ENCODE assay signal across 8 cellular contexts in genomic region chr3:107525101-107525953, GRCh38. TPM values are rescaled to one million over a fixed set of nuclear protein-coding genes. Genes with fewer than 3 reads are reported as not detected.
A peak's percentile ranks its signal among the peaks of the same experiment; 100 is the strongest.
DNase-seq lines count a peak whose midpoint lies in the region; ATAC-seq and TF ChIP-seq lines count a peak whose summit lies in the region.

No MANE protein-coding gene starts in this region.

- H3K4me3 ChIP-seq in OCI-LY7 (ENCODE audit: low read depth, low read length, poor library complexity, severe bottlenecking) = peak overlapping the region; percentile 89

- ATAC-seq in foreskin keratinocyte = peak; percentile 6
- ATAC-seq in natural killer cell treated with Interleukin-12 subunit alpha and Interleukin-12 subunit beta and Interleukin-15 and Interleukin-18, amount 100 ng/mL, for 72 hours = peak in 1 of 2 donors; percentile 26

- peak overlapping the region; percentile 99; the same call in 1 of the 2 replicates for H2AFZ ChIP-seq in OCI-LY7 (ENCODE audit: low read length)

- peaks cover 5% of the 10 kb centered on the region for H3K36me3 Mint-ChIP-seq in natural killer cell treated with Interleukin-12 subunit alpha and Interleukin-12 subunit beta and Interleukin-15 and Interleukin-18, amount 100 ng/mL, for 72 hours
- peaks cover 12% of the 10 kb centered on the region for H3K36me3 Mint-ChIP-seq in type B pancreatic cell

- peak overlapping the region; percentile 82 for H3K27ac ChIP-seq in OCI-LY7 (ENCODE audit: low read depth, low read length, poor library complexity, severe bottlenecking)
- peak overlapping the region; percentile 21 for H3K27ac ChIP-seq in foreskin keratinocyte

- TF ChIP-seq CTCF in OCI-LY7 (conservative IDR thresholded peaks at IDR 0.05; ENCODE audit: low read length) = no peak
- no peak for TF ChIP-seq CTCF in foreskin keratinocyte (conservative IDR thresholded peaks at IDR 0.05)
- TF ChIP-seq CTCF in type B pancreatic cell (conservative IDR thresholded peaks at IDR 0.05) = no peak

- H3K9me3 ChIP-seq in OCI-LY7 (ENCODE audit: low read length) = no peaks in the 10 kb centered on the region

- H3K27me3 ChIP-seq in foreskin keratinocyte = no peaks in the 10 kb centered on the region

- peaks cover 36% of the 10 kb centered on the region; the same call in 1 of the 2 replicates for H3K36me3 ChIP-seq in OCI-LY7 (ENCODE audit: insufficient read depth, low read length)

- H3K4me1 Mint-ChIP-seq in natural killer cell treated with Interleukin-12 subunit alpha and Interleukin-12 subunit beta and Interleukin-15 and Interleukin-18, amount 100 ng/mL, for 72 hours (ENCODE audit: low read depth in 2 of 2) = peaks cover 20 to 28% of the 10 kb centered on the region in 2 donors
- H3K4me1 Mint-ChIP-seq in type B pancreatic cell (ENCODE audit: unreplicated experiment) = peaks cover 11% of the 10 kb centered on the region

- intact Hi-C loops in OCI-LY7 (cut with micrococcal nuclease; ENCODE audit: unreplicated experiment) = loop anchor here (10.0 kb wide), 1 partner anchor 599 kb away; no protein-coding TSS in a partner anchor

- no peaks in the 10 kb centered on the region for H3K9me3 Mint-ChIP-seq in natural killer cell treated with Interleukin-12 subunit alpha and Interleukin-12 subunit beta and Interleukin-15 and Interleukin-18, amount 100 ng/mL, for 72 hours
- H3K9me3 Mint-ChIP-seq in type B pancreatic cell = no peaks in the 10 kb centered on the region

- H4K20me1 ChIP-seq in OCI-LY7 (ENCODE audit: insufficient read depth, low read length) = 0 out of 2 replicates have a peak, but pooled peaks cover 8% of the 10 kb centered on the region

- POLR2A ChIA-PET in OCI-LY7 (lab: Charles Lee) = interaction anchor here (0.6 to 1.1 kb wide), 3 partner anchors 98 to 600 kb away, joined by 3 to 6 read pairs (median 4); no protein-coding TSS in a partner anchor

- no peaks in the 10 kb centered on the region for H3K9me2 ChIP-seq in OCI-LY7 (ENCODE audit: insufficient read depth, low read length)

- DNase-seq in activated CD4-positive, CD25-positive, alpha-beta regulatory T cell treated with anti-CD3 and anti-CD28 coated beads, Interleukin-2, amount 50 U/mL, for 16 hours (ENCODE audit: low read depth, low spot score) = peak; percentile 6
- DNase-seq in activated CD4-positive, CD25-positive, alpha-beta regulatory T cell (lab: John Stamatoyannopoulos, UW) = no peak
- DNase-seq in OCI-LY7 (ENCODE audit: low spot score) (peak; percentile 26), foreskin keratinocyte (peak; percentile 13 to 35), type B pancreatic cell (ENCODE audit: extremely low spot score, unreplicated experiment) (no peak), NOMO-1 treated with DMSO at 0.1 percent for 48 hours (lab: John Stamatoyannopoulos, UW; ENCODE audit: unreplicated experiment) (no peak)
- peak; percentile 74 for DNase-seq in activated effector memory CD4-positive, alpha-beta T cell treated with anti-CD3 and anti-CD28 coated beads, Interleukin-2, amount 50 U/mL, for 16 hours
- no peak for DNase-seq in natural killer cell treated with Interleukin-12 subunit alpha and Interleukin-12 subunit beta and Interleukin-15 and Interleukin-18, amount 100 ng/mL, for 72 hours (ENCODE audit: low spot score)

- H3K4me3 Mint-ChIP-seq in natural killer cell treated with Interleukin-12 subunit alpha and Interleukin-12 subunit beta and Interleukin-15 and Interleukin-18, amount 100 ng/mL, for 72 hours = peak overlapping the region; percentile 99
- peak overlapping the region; percentile 98 for H3K4me3 Mint-ChIP-seq in type B pancreatic cell

- peaks cover 53% of the 10 kb centered on the region for H3K79me2 ChIP-seq in OCI-LY7 (ENCODE audit: insufficient read depth, low read depth, low read length)

- H3K4me2 ChIP-seq in OCI-LY7 (ENCODE audit: low read length) = peak overlapping the region; percentile 98

- peaks cover 57% of the 10 kb centered on the region for H3K4me1 ChIP-seq in OCI-LY7 (ENCODE audit: insufficient read depth, low read length, poor library complexity, severe bottlenecking)
- H3K4me1 ChIP-seq in foreskin keratinocyte = no peaks in the 10 kb centered on the region

- H3K27ac Mint-ChIP-seq in natural killer cell treated with Interleukin-12 subunit alpha and Interleukin-12 subunit beta and Interleukin-15 and Interleukin-18, amount 100 ng/mL, for 72 hours = peak overlapping the region; percentile 90 to 91
- H3K27ac Mint-ChIP-seq in type B pancreatic cell = peak overlapping the region; percentile 90

- CTCF ChIA-PET in OCI-LY7 (lab: Charles Lee; ENCODE audit: unreplicated experiment) = interaction anchor here (0.6 kb wide), 1 partner anchor 1123 kb away, joined by 4 read pairs; no protein-coding TSS in a partner anchor

- no peaks in the 10 kb centered on the region for H3K27me3 Mint-ChIP-seq in natural killer cell treated with Interleukin-12 subunit alpha and Interleukin-12 subunit beta and Interleukin-15 and Interleukin-18, amount 100 ng/mL, for 72 hours
- no peaks in the 10 kb centered on the region for H3K27me3 Mint-ChIP-seq in type B pancreatic cell

- no TSS peak for BruUV-seq in OCI-LY7 (replicated peaks; lab: Mats Ljungman, UMichigan)

RNA-seq across cellular contexts. Expression of gene BBX, which starts 2.6 kb away (rescaled TPM):
- 20.2 and 27.0 TPM in 2 replicates for total RNA-seq in OCI-LY7 (2014; rRNA removed; shearing (Covaris generic))
- 49.8 and 56.0 TPM in 2 replicates for total RNA-seq in OCI-LY7 (2022)
- total RNA-seq in foreskin keratinocyte = 51.1 and 52.8 TPM in 2 replicates
- 4.7 TPM in 2 replicates for polyA plus RNA-seq in foreskin keratinocyte
- total RNA-seq in natural killer cell treated with Interleukin-12 subunit alpha and Interleukin-12 subunit beta and Interleukin-15 and Interleukin-18, amount 100 ng/mL, for 72 hours = 10 to 100 TPM; 49.4 to 59.1 TPM
- total RNA-seq in type B pancreatic cell (ENCODE audit: low replicate concordance) = 41.2 and 52.8 TPM in 2 replicates

Comparison
In these comparisons a context has a peak if more than half of its experiments do, and no peak if none do; other contexts are left out.
1. DNase-seq: peak in activated CD4-positive, CD25-positive, alpha-beta regulatory T cell treated with anti-CD3 and anti-CD28 coated beads, Interleukin-2, amount 50 U/mL, for 16 hours (single experiment), OCI-LY7 (single experiment), activated effector memory CD4-positive, alpha-beta T cell treated with anti-CD3 and anti-CD28 coated beads, Interleukin-2, amount 50 U/mL, for 16 hours (single experiment) and foreskin keratinocyte (2 of 2); none in activated CD4-positive, CD25-positive, alpha-beta regulatory T cell (0 of 4), natural killer cell treated with Interleukin-12 subunit alpha and Interleukin-12 subunit beta and Interleukin-15 and Interleukin-18, amount 100 ng/mL, for 72 hours (single experiment), type B pancreatic cell (single experiment) and NOMO-1 treated with DMSO at 0.1 percent for 48 hours (single experiment).